ENCODE assay signal across 8 cellular contexts in the genomic region with DNA sequence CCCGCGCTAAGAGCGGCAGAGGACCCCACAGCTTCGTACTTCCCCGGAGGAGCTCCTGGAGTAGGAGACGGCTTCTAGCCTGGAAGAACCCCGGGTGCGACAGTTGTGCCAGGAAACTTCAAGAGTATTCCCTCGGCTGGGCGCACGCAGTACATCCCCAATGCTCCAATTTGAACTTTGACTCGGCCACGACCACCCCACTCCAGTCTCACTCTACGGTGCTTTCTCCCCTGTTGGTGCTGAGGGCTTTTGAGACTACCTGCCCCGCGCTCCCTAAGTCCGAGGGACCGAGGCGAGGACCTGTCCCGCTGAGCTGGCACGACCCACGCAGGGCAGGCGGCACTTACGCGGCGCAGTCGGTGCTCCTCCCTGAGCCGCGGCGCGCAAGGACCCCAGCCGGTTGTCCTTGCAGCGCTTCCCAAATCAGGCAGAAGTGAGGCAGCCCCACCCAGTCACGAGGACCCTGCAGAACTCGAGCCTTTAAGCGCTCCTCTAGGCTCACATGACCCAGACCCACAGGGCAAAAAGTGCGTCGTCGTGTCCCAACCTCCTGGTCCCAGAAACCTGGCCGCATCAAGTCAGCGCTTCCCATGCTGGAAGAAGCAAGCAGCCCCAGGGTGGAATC. TPM values are rescaled to one million over a fixed set of nuclear protein-coding genes. Genes with fewer than 3 reads are reported as not detected.
DNase-seq lines count a peak whose midpoint lies in the region; ATAC-seq lines count a peak whose summit lies in the region.

Gene CPVL (minus strand): TSS at position 456 of the 625 bp plus-strand sequence. CDS start 25,476 bp downstream, outside the sequence.

- no peak within 1 kb of the TSS for H3K27ac ChIP-seq in duodenal mucosa (ENCODE audit: low read depth, low read length)
- H3K27ac ChIP-seq in temporal lobe (ENCODE audit: low read depth, low read length) = no peak within 1 kb of the TSS

- no peak for ATAC-seq in memory B cell (ENCODE audit: low read depth)

- H3K9me3 Mint-ChIP-seq in memory B cell = no peaks in the 10 kb centered on the region

- H3K4me1 Mint-ChIP-seq in memory B cell = peaks cover 9% of the 10 kb centered on the region

- peaks cover 0 to 13% of the 10 kb centered on the region in 2 donors for H3K27me3 ChIP-seq in duodenal mucosa (ENCODE audit: control insufficient read depth in 1 of 2, insufficient read depth in 2 of 2, low read length in 2 of 2)

- peak; percentile 93 for DNase-seq in H4 (ENCODE audit: low spot score)
- peak; percentile 79 for DNase-seq in NCI-H82 (lab: John Stamatoyannopoulos, UW)
- no peak for DNase-seq in memory B cell (ENCODE audit: low spot score in 2 of 2)
- DNase-seq in dermis blood vessel endothelial cell = no peak
- DNase-seq in activated CD8-positive, alpha-beta memory T cell treated with anti-CD3 and anti-CD28 coated beads, Interleukin-2, amount 50 U/mL, for 48 hours = no peak
- DNase-seq in AML-193 (lab: John Stamatoyannopoulos, UW) = no peak

- H3K9ac ChIP-seq in duodenal mucosa (ENCODE audit: low read depth in 1 of 2, low read length in 2 of 2) = peak within 1 kb of the TSS; percentile 53 to 62

- H3K27ac Mint-ChIP-seq in memory B cell = no peak within 1 kb of the TSS

- no peaks in the 10 kb centered on the region for H3K36me3 ChIP-seq in duodenal mucosa (ENCODE audit: control insufficient read depth in 1 of 2, insufficient read depth in 2 of 2, low read length in 2 of 2)

- peak within 1 kb of the TSS; percentile 19 for H3K4me3 Mint-ChIP-seq in memory B cell

- peaks cover 23 to 26% of the 10 kb centered on the region in 2 donors for H3K4me1 ChIP-seq in duodenal mucosa (ENCODE audit: control insufficient read depth in 1 of 2, insufficient read depth in 2 of 2, low read length in 2 of 2)

- peak within 1 kb of the TSS; percentile 65 to 76 for H3K4me3 ChIP-seq in duodenal mucosa (ENCODE audit: low read depth in 1 of 2, low read length in 2 of 2)

- no peaks in the 10 kb centered on the region for H3K36me3 Mint-ChIP-seq in memory B cell

- H3K27me3 Mint-ChIP-seq in memory B cell = peaks cover 15% of the 10 kb centered on the region

- no peaks in the 10 kb centered on the region for H3K9me3 ChIP-seq in duodenal mucosa (ENCODE audit: control insufficient read depth in 1 of 2, low read length in 2 of 2)

RNA-seq across cellular contexts. Expression of gene CPVL, which starts in this region (rescaled TPM):
- 106 and 113 TPM in 2 replicates for total RNA-seq in H4 (2014; rRNA removed; shearing (Covaris generic))
- total RNA-seq in temporal lobe (32.9 TPM), dermis blood vessel endothelial cell (0.93 and 5.6 TPM in 2 replicates)

Comparison
In these comparisons a context has a peak if more than half of its experiments do, and no peak if none do; other contexts are left out.
1. DNase-seq: peak in H4 (single experiment) and NCI-H82 (single experiment); none in memory B cell (0 of 2), dermis blood vessel endothelial cell (single experiment), activated CD8-positive, alpha-beta memory T cell treated with anti-CD3 and anti-CD28 coated beads, Interleukin-2, amount 50 U/mL, for 48 hours (single experiment) and AML-193 (0 of 2).